22 cellular contexts compared by ENCODE assay signal in genomic region chr17:51275381-51275780, GRCh38. TPM values are rescaled to one million over a fixed set of nuclear protein-coding genes. Genes with fewer than 3 reads are reported as not detected.
DNase-seq lines count a peak whose midpoint lies in the region; ATAC-seq and TF ChIP-seq lines count a peak whose summit lies in the region.
"Had no signal": no experiment of that assay in that cellular context is flagged by ENCODE, and none has a peak within 500 bp of the region (broad histone marks: within the 10 kb centered on the region; RNA-seq: fewer than 3 reads in every experiment).

No MANE protein-coding gene starts in this region.

- no peak overlapping the region for H3K4me3 ChIP-seq in AG10803 (ENCODE audit: low read length)
- H3K4me3 ChIP-seq: coronary artery, Peyer's patch had no signal

- TF ChIP-seq CTCF in AG10803 (conservative IDR thresholded peaks at IDR 0.05; ENCODE audit: low read length) (no peak), HFFc6 (IDR thresholded peaks at IDR 0.05) (no peak), mesothelial cell of epicardium (IDR thresholded peaks at IDR 0.05; ENCODE audit: unreplicated experiment) (no peak)

- H3K27ac Mint-ChIP-seq in HFFc6 (peak overlapping the region; percentile 80), mesothelial cell of epicardium (no peak overlapping the region)
- H3K27ac Mint-ChIP-seq: activated CD4-positive, alpha-beta memory T cell treated with anti-CD3 and anti-CD28 coated beads, Interleukin-2, amount 10 ng/mL, durations not matched to agents 7 days and 5 days; activated T-helper 1 cell treated with anti-CD3 and anti-CD28 coated beads, Interleukin-12 subunit alpha, Interleukin-12 subunit beta, Interleukin-2, Interleukin-4 antibody, amounts not matched to agents 30 ng/mL and 10 ng/mL and 1 ng/mL, durations not matched to agents 14 hours and 24 hours and 36 hours had no signal

- H3K4me1 Mint-ChIP-seq in HFFc6 (ENCODE audit: low read depth) = peaks cover 51% of the 10 kb centered on the region
- no peaks in the 10 kb centered on the region for H3K4me1 Mint-ChIP-seq in mesothelial cell of epicardium

- peak overlapping the region; percentile 62 for H3K4me3 Mint-ChIP-seq in HFFc6
- H3K4me3 Mint-ChIP-seq in mesothelial cell of epicardium = no peak overlapping the region
- H3K4me3 Mint-ChIP-seq: activated CD4-positive, alpha-beta memory T cell treated with anti-CD3 and anti-CD28 coated beads, Interleukin-2, amount 10 ng/mL, durations not matched to agents 7 days and 5 days; activated T-helper 1 cell treated with anti-CD3 and anti-CD28 coated beads, Interleukin-12 subunit alpha, Interleukin-12 subunit beta, Interleukin-2, Interleukin-4 antibody, amounts not matched to agents 30 ng/mL and 10 ng/mL and 1 ng/mL, durations not matched to agents 14 hours and 24 hours and 36 hours had no signal

- H3K36me3 Mint-ChIP-seq in HFFc6 (ENCODE audit: low read depth) (peaks cover 57% of the 10 kb centered on the region), mesothelial cell of epicardium (peaks cover 44% of the 10 kb centered on the region)

- H3K27me3 Mint-ChIP-seq in HFFc6 (ENCODE audit: insufficient read depth) (no peaks in the 10 kb centered on the region; the same call in 1 of the 2 replicates), mesothelial cell of epicardium (ENCODE audit: low read depth) (no peaks in the 10 kb centered on the region)
- H3K27me3 Mint-ChIP-seq: activated CD4-positive, alpha-beta memory T cell treated with anti-CD3 and anti-CD28 coated beads, Interleukin-2, amount 10 ng/mL, durations not matched to agents 7 days and 5 days had no signal

- DNase-seq in AG10803 (ENCODE audit: low read depth) (peak; percentile 89), HFFc6 (peak; percentile 76), astrocyte of the hippocampus (ENCODE audit: low read depth, low spot score) (peak; percentile 59), myocyte (ENCODE audit: low read depth) (peak; percentile 50), mesothelial cell of epicardium (ENCODE audit: low spot score in 2 of 2, unreplicated experiment in 2 of 2) (no peak)
- no peak for DNase-seq in activated CD4-positive, alpha-beta T cell treated with anti-CD3 and anti-CD28 coated beads for 4 hours
- DNase-seq: activated CD4-positive, alpha-beta memory T cell treated with anti-CD3 and anti-CD28 coated beads, Interleukin-2, amount 10 ng/mL, durations not matched to agents 7 days and 5 days; amygdala; C1 segment of cervical spinal cord; DMS 273 treated with DMSO at 0.1 percent for 48 hours; hypothalamus; kidney glomerular epithelial cell; midbrain; NCI-H1105; NCI-H748 treated with DMSO at 0.1 percent for 48 hours; Peyer's patch; right cardiac atrium; stimulated activated CD4-positive, alpha-beta T cell treated with anti-CD3 and anti-CD28 coated beads, Interleukin-2, amount 100 ng/mL, for 24 hours had no signal

- ATAC-seq in HG02884 (IDR thresholded peaks at IDR 0.05; ENCODE audit: unreplicated experiment) = no peak
- ATAC-seq in GM21737 (IDR thresholded peaks at IDR 0.05; ENCODE audit: unreplicated experiment) = no peak
- ATAC-seq: right cardiac atrium had no signal

- H3K9me3 Mint-ChIP-seq in HFFc6 = no peaks in the 10 kb centered on the region
- H3K9me3 Mint-ChIP-seq in mesothelial cell of epicardium = no peaks in the 10 kb centered on the region
- H3K9me3 Mint-ChIP-seq: activated CD4-positive, alpha-beta memory T cell treated with anti-CD3 and anti-CD28 coated beads, Interleukin-2, amount 10 ng/mL, durations not matched to agents 7 days and 5 days; activated T-helper 1 cell treated with anti-CD3 and anti-CD28 coated beads, Interleukin-12 subunit alpha, Interleukin-12 subunit beta, Interleukin-2, Interleukin-4 antibody, amounts not matched to agents 30 ng/mL and 10 ng/mL and 1 ng/mL, durations not matched to agents 14 hours and 24 hours and 36 hours had no signal

RNA-seq across cellular contexts. Expression of gene UTP18, which starts 15.0 kb away (rescaled TPM):
- total RNA-seq in HFFc6 (2021; fragmentation: NEBNext Ultra II Directional; extraction: Animal tissue kit (Norgen Biotek cat#: 25700)) = 10 to 100 TPM; 24.7 to 38.5 (median 35.2) TPM
- 27.7 and 31.9 TPM in 2 replicates for total RNA-seq in myocyte
- 13.4 TPM for polyA plus RNA-seq in myocyte (2012)
- 30.5 to 32.7 TPM (median 31.1 TPM) in 3 replicates for total RNA-seq in mesothelial cell of epicardium

RNA-seq across cellular contexts. Expression of gene MBTD1, which starts 15.5 kb away (rescaled TPM):
- total RNA-seq in HFFc6 (2021; fragmentation: NEBNext Ultra II Directional; extraction: Animal tissue kit (Norgen Biotek cat#: 25700)) = 1 to 10 TPM; 3.6 to 5.1 (median 4.5) TPM
- total RNA-seq in myocyte (10.4 and 11.6 TPM in 2 replicates), mesothelial cell of epicardium (40.0 to 43.0 TPM (median 40.1 TPM) in 3 replicates)
- polyA plus RNA-seq in myocyte (2012) = 5.0 TPM

Comparison
In these comparisons a context has a peak if more than half of its experiments do, and no peak if none do; other contexts are left out.
1. DNase-seq: peak in AG10803 (single experiment), HFFc6 (single experiment), astrocyte of the hippocampus (single experiment) and myocyte (single experiment); none in activated CD4-positive, alpha-beta T cell treated with anti-CD3 and anti-CD28 coated beads for 4 hours (0 of 2) and mesothelial cell of epicardium (0 of 2).